ENCODE assay signal across 1 cellular context in genomic region chr1:14539953-14540563, GRCh38.
A peak's percentile ranks its signal among the peaks of the same experiment; 100 is the strongest.
TF ChIP-seq lines count a peak whose summit lies in the region.

No MANE protein-coding gene starts in this region.

TF ChIP-seq in K562, 482 proteins besides CTCF, POLR2A, EP300 and RAD21 (continued from another document):
- TF ChIP-seq TFAP4 (CRISPR knock-in tag; IDR thresholded peaks at IDR 0.05; ENCODE audit: borderline replicate concordance) (no peak), CEBPG (CRISPR knock-in tag; IDR thresholded peaks at IDR 0.05) (0 out of 2 replicates have a peak, but pooled peaks have one; percentile 25), CEBPG (tag; conservative IDR thresholded peaks at IDR 0.05 in 1 of 2, IDR thresholded peaks at IDR 0.05 in 1 of 2) (peak in 1 of 2 experiments; percentile 65; a peak in 2 of 4 replicates), HINFP (tag; conservative IDR thresholded peaks at IDR 0.05; ENCODE audit: low read depth) (no peak), ATF7 (IDR thresholded peaks at IDR 0.05) (peak; percentile 76), ARID1B (IDR thresholded peaks at IDR 0.05) (0 out of 2 replicates have a peak, but pooled peaks have one; percentile 12), PKNOX1 (IDR thresholded peaks at IDR 0.05) (peak; percentile 60; the same call in 1 of the 2 replicates), CREM (IDR thresholded peaks at IDR 0.05; ENCODE audit: low read depth) (peak; percentile 52), MEIS2 (IDR thresholded peaks at IDR 0.05; ENCODE audit: partially characterized antibody) (peak; percentile 35), LEF1 (IDR thresholded peaks at IDR 0.05) (peak; percentile 28; the same call in 1 of the 2 replicates)
